13 cellular contexts compared by ENCODE assay signal in the genomic region with DNA sequence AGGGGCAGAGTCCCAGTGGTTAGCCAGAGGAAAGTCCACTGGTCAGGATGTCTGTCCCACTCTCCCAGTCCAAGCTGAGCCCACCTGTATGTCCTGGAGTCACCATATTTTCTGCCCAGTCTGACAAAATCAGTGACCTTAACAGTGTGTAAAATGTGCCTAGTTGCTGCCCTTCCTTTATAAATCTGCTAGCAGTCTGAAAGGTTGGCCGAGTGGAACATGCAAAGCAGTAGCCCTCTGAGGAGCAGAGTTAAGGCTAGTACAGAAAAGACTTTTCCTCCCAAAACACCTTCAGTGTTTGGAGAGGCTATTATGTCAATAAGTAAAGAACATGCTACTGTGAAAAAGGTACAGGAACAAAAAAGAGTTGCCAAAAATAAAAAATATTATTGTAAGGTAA. TPM values are rescaled to one million over a fixed set of nuclear protein-coding genes. Genes with fewer than 3 reads are reported as not detected.
DNase-seq lines count a peak whose midpoint lies in the region; ATAC-seq lines count a peak whose summit lies in the region.
"Had no signal": no experiment of that assay in that cellular context is flagged by ENCODE, and none has a peak within 500 bp of the region (broad histone marks: within the 10 kb centered on the region; RNA-seq: fewer than 3 reads in every experiment).

No MANE protein-coding gene starts in this region.

- no peaks in the 10 kb centered on the region for H3K79me2 ChIP-seq in Karpas-422 (ENCODE audit: low read length)
- H3K79me2 ChIP-seq: parathyroid adenoma had no signal

- H2AFZ ChIP-seq in Karpas-422 (ENCODE audit: low read length): no peak overlapping the region
- H2AFZ ChIP-seq: parathyroid adenoma had no signal

- no peaks in the 10 kb centered on the region for H4K20me1 ChIP-seq in Karpas-422 (ENCODE audit: insufficient read depth, low read depth, low read length)

- intact Hi-C loops in activated naive CD4-positive, alpha-beta T cell treated with anti-CD3 and anti-CD28 coated beads for 36 hours (cut with micrococcal nuclease): no loop called here

- H3K4me3 Mint-ChIP-seq in activated naive CD4-positive, alpha-beta T cell treated with anti-CD3 and anti-CD28 coated beads for 36 hours: no peak overlapping the region
- H3K4me3 Mint-ChIP-seq: activated CD4-positive, alpha-beta T cell treated with anti-CD3 and anti-CD28 coated beads for 36 hours; T-cell had no signal

- peak overlapping the region; percentile 60 for H3K4me3 ChIP-seq in Karpas-422 (ENCODE audit: low read length)
- H3K4me3 ChIP-seq: dorsolateral prefrontal cortex had no signal

- H3K4me2 ChIP-seq in Karpas-422 (ENCODE audit: low read depth, low read length, poor library complexity, severe bottlenecking): peak overlapping the region; percentile 77

- H3K27ac Mint-ChIP-seq in activated naive CD4-positive, alpha-beta T cell treated with anti-CD3 and anti-CD28 coated beads for 36 hours: no peak overlapping the region
- H3K27ac Mint-ChIP-seq: activated CD4-positive, alpha-beta T cell treated with anti-CD3 and anti-CD28 coated beads for 36 hours; T-cell had no signal

- H3K9ac ChIP-seq in Karpas-422 (ENCODE audit: low read length): peak overlapping the region; percentile 60
- H3K9ac ChIP-seq: parathyroid adenoma had no signal

- CTCF ChIA-PET in activated naive CD4-positive, alpha-beta T cell treated with anti-CD3 and anti-CD28 coated beads for 36 hours (lab: Charles Lee): interaction anchor here (9.3 kb wide), 1 partner anchor 167 kb away, joined by 169 read pairs; no protein-coding TSS in a partner anchor

- H3K9me3 Mint-ChIP-seq in activated naive CD4-positive, alpha-beta T cell treated with anti-CD3 and anti-CD28 coated beads for 36 hours: no peaks in the 10 kb centered on the region
- H3K9me3 Mint-ChIP-seq: T-cell had no signal

- H3K27ac ChIP-seq in Karpas-422 (ENCODE audit: low read length): peak overlapping the region; percentile 79
- H3K27ac ChIP-seq: dorsolateral prefrontal cortex, parathyroid adenoma had no signal

- peak; percentile 80 for DNase-seq in Karpas-422
- no peak for DNase-seq in NCI-H510A (lab: John Stamatoyannopoulos, UW)
- DNase-seq in SW 1271 (lab: John Stamatoyannopoulos, UW): no peak
- DNase-seq in DMS 273 treated with DMSO at 0.1 percent for 48 hours (lab: John Stamatoyannopoulos, UW): no peak
- no peak for DNase-seq in activated naive CD4-positive, alpha-beta T cell treated with anti-CD3 and anti-CD28 coated beads for 36 hours
- DNase-seq: activated CD4-positive, alpha-beta T cell treated with anti-CD3 and anti-CD28 coated beads for 36 hours; dorsolateral prefrontal cortex; OCI-M1; T-cell had no signal

- peaks cover 11% of the 10 kb centered on the region for H3K4me1 Mint-ChIP-seq in activated naive CD4-positive, alpha-beta T cell treated with anti-CD3 and anti-CD28 coated beads for 36 hours (ENCODE audit: low read depth)

- no peaks in the 10 kb centered on the region for H3K9me3 ChIP-seq in Karpas-422 (ENCODE audit: low read length)

- no peaks in the 10 kb centered on the region for H3K36me3 ChIP-seq in Karpas-422 (ENCODE audit: insufficient read depth, low read length)

- H3K27me3 Mint-ChIP-seq in activated naive CD4-positive, alpha-beta T cell treated with anti-CD3 and anti-CD28 coated beads for 36 hours (ENCODE audit: low read depth): no peaks in the 10 kb centered on the region
- H3K27me3 Mint-ChIP-seq: activated CD4-positive, alpha-beta T cell treated with anti-CD3 and anti-CD28 coated beads for 36 hours; T-cell had no signal

- no peaks in the 10 kb centered on the region for H3K27me3 ChIP-seq in Karpas-422 (ENCODE audit: low read length)
- H3K27me3 ChIP-seq: dorsolateral prefrontal cortex had no signal

- peaks cover 71% of the 10 kb centered on the region for H3K4me1 ChIP-seq in Karpas-422 (ENCODE audit: low read length)
- H3K4me1 ChIP-seq: parathyroid adenoma had no signal

- no peaks in the 10 kb centered on the region for H3K9me2 ChIP-seq in Karpas-422 (replicated peaks; ENCODE audit: insufficient read depth, low read length)

- H3K36me3 Mint-ChIP-seq in activated naive CD4-positive, alpha-beta T cell treated with anti-CD3 and anti-CD28 coated beads for 36 hours (ENCODE audit: low read depth): no peaks in the 10 kb centered on the region

- ATAC-seq in GM18498 (IDR thresholded peaks at IDR 0.05; ENCODE audit: unreplicated experiment): peak; percentile 87
- ATAC-seq in GM19463 (IDR thresholded peaks at IDR 0.05; ENCODE audit: unreplicated experiment): peak; percentile 72
- ATAC-seq in HG02852 (IDR thresholded peaks at IDR 0.05; ENCODE audit: unreplicated experiment): peak; percentile 68
- ATAC-seq: activated CD4-positive, alpha-beta T cell treated with anti-CD3 and anti-CD28 coated beads for 36 hours; T-cell had no signal

RNA-seq across cellular contexts. Expression of gene TTC21A, which starts 15.3 kb away (rescaled TPM):
- total RNA-seq in Karpas-422 (2014; rRNA removed; shearing (Covaris generic); ENCODE audit: low replicate concordance): 8.7 and 9.5 TPM in 2 replicates
- 1 to 10 TPM; 1.5 to 1.6 TPM for total RNA-seq in activated naive CD4-positive, alpha-beta T cell treated with anti-CD3 and anti-CD28 coated beads for 36 hours

RNA-seq across cellular contexts. Expression of gene GORASP1, which starts 15.4 kb away (rescaled TPM):
- total RNA-seq in Karpas-422 (2014; rRNA removed; shearing (Covaris generic); ENCODE audit: low replicate concordance): 38.5 and 51.8 TPM in 2 replicates
- total RNA-seq in activated naive CD4-positive, alpha-beta T cell treated with anti-CD3 and anti-CD28 coated beads for 36 hours: 10 to 100 TPM; 19.0 to 21.8 TPM

RNA-seq across cellular contexts. Expression of gene CSRNP1, which starts 30.6 kb away (rescaled TPM):
- 10.3 and 11.1 TPM in 2 replicates for total RNA-seq in Karpas-422 (2014; rRNA removed; shearing (Covaris generic); ENCODE audit: low replicate concordance)
- total RNA-seq in activated naive CD4-positive, alpha-beta T cell treated with anti-CD3 and anti-CD28 coated beads for 36 hours: 10 to 100 TPM; 66.5 to 71.0 TPM
